ENCODE assay signal across 12 cellular contexts in genomic region chr7:8443871-8444756, GRCh38.
DNase-seq lines count a peak whose midpoint lies in the region; ATAC-seq and TF ChIP-seq lines count a peak whose summit lies in the region.
"Had no signal": no experiment of that assay in that cellular context is flagged by ENCODE, and none has a peak within 500 bp of the region (broad histone marks: within the 10 kb centered on the region; RNA-seq: fewer than 3 reads in every experiment).

No MANE protein-coding gene starts in this region.

- peak overlapping the region; percentile 52; the same call in 1 of the 2 replicates for H3K4me3 ChIP-seq in iPS DF 6.9 (ENCODE audit: low read length)

- peak overlapping the region; percentile 86 for H3K27ac Mint-ChIP-seq in T-helper 1 cell treated with Interleukin-12 subunit alpha and Interleukin-12 subunit beta and Interleukin-4 antibody, amounts not matched to agents 30 μg/mL and 1 μg/mL, for 36 hours

- no peaks in the 10 kb centered on the region; the same call in 1 of the 2 replicates for H3K4me1 ChIP-seq in iPS DF 6.9 (ENCODE audit: control insufficient read depth, insufficient read depth, low read length)

- H3K27me3 ChIP-seq in iPS DF 6.9 (ENCODE audit: control insufficient read depth, insufficient read depth, low read length): peaks cover 33% of the 10 kb centered on the region

- H3K36me3 Mint-ChIP-seq in T-helper 1 cell treated with Interleukin-12 subunit alpha and Interleukin-12 subunit beta and Interleukin-4 antibody, amounts not matched to agents 30 μg/mL and 1 μg/mL, for 36 hours (ENCODE audit: low read depth): peaks cover 4% of the 10 kb centered on the region

- peak overlapping the region; percentile 47 for H3K4me3 Mint-ChIP-seq in T-helper 1 cell treated with Interleukin-12 subunit alpha and Interleukin-12 subunit beta and Interleukin-4 antibody, amounts not matched to agents 30 μg/mL and 1 μg/mL, for 36 hours

- ATAC-seq in HG03571 (IDR thresholded peaks at IDR 0.05; ENCODE audit: unreplicated experiment): no peak
- no peak for ATAC-seq in HG03095 (IDR thresholded peaks at IDR 0.05; ENCODE audit: unreplicated experiment)

- DNase-seq in T-helper 1 cell: no peak
- DNase-seq in RWPE1 (ENCODE audit: low spot score): peak; percentile 26
- DNase-seq in iPS DF 6.9 (ENCODE audit: low read depth, low spot score): no peak
- peak; percentile 77 for DNase-seq in retina
- no peak for DNase-seq in DMS 273 (lab: John Stamatoyannopoulos, UW; ENCODE audit: unreplicated experiment)
- DNase-seq: activated naive CD4-positive, alpha-beta T cell treated with anti-CD3 and anti-CD28 coated beads, Interleukin-2, amount 50 U/mL, for 16 hours; NCI-H446 treated with DMSO at 0.1 percent for 48 hours; T1000 had no signal

- CTCF ChIA-PET in RWPE1 (lab: Yijun Ruan, JAX): no interaction called here

- H3K36me3 ChIP-seq in iPS DF 6.9 (ENCODE audit: control insufficient read depth, insufficient read depth, low read length): no peaks in the 10 kb centered on the region

- TF ChIP-seq CTCF in RWPE1 (conservative IDR thresholded peaks at IDR 0.05; ENCODE audit: low read depth): no peak

- H3K4me1 Mint-ChIP-seq in T-helper 1 cell treated with Interleukin-12 subunit alpha and Interleukin-12 subunit beta and Interleukin-4 antibody, amounts not matched to agents 30 μg/mL and 1 μg/mL, for 36 hours (ENCODE audit: low read depth): peaks cover 6% of the 10 kb centered on the region

- POLR2A ChIA-PET in RWPE1 (lab: Yijun Ruan, JAX; ENCODE audit: low non-redundant PET): no interaction called here

- peaks cover 9% of the 10 kb centered on the region for H3K9me3 Mint-ChIP-seq in T-helper 1 cell treated with Interleukin-12 subunit alpha and Interleukin-12 subunit beta and Interleukin-4 antibody, amounts not matched to agents 30 μg/mL and 1 μg/mL, for 36 hours

- H3K27ac ChIP-seq in RWPE1 (no peak overlapping the region), iPS DF 6.9 (ENCODE audit: low read length) (no peak overlapping the region)
- H3K27ac ChIP-seq: HL-60 had no signal

- no peaks in the 10 kb centered on the region for H3K9me3 ChIP-seq in iPS DF 6.9 (ENCODE audit: control insufficient read depth, insufficient read depth, low read length)

- WGBS in iPS DF 6.9 (ENCODE audit: insufficient coverage, insufficient read length): no CpG with 5 or more reads among the region's 40 CpGs

- H3K27me3 Mint-ChIP-seq in T-helper 1 cell treated with Interleukin-12 subunit alpha and Interleukin-12 subunit beta and Interleukin-4 antibody, amounts not matched to agents 30 μg/mL and 1 μg/mL, for 36 hours (ENCODE audit: low read depth): peaks cover 61% of the 10 kb centered on the region

Comparison
In these comparisons a context has a peak if more than half of its experiments do, and no peak if none do; other contexts are left out.
1. DNase-seq: peak in RWPE1 (single experiment) and retina (single experiment); none in T-helper 1 cell (0 of 5), iPS DF 6.9 (single experiment) and DMS 273 (single experiment).